Comparison of ENCODE assay signal across 23 cellular contexts in the genomic region with DNA sequence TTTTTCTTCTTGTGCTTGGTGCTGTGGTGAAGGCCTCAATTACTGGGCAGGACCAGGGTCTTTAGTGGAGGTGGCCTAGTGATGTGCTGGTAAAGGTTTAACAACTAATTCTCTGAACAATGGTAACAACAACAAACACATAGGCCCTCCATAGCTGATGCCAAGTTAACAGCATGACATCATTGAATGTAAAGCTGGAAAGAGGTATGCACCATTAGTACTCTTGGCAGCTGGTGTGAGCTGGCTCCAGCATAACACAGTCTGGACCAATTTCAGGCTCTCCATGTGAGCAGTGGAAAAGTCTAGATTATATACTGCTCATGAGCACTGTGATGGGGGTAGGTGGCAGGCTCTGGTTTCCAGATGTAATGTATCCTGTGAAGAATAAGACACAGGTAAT.
A peak's percentile ranks its signal among the peaks of the same experiment; 100 is the strongest.
DNase-seq lines count a peak whose midpoint lies in the region; ATAC-seq and TF ChIP-seq lines count a peak whose summit lies in the region.
"Had no signal": no experiment of that assay in that cellular context is flagged by ENCODE, and none has a peak within 500 bp of the region (broad histone marks: within the 10 kb centered on the region; RNA-seq: fewer than 3 reads in every experiment).

No MANE protein-coding gene starts in this region.

- H3K9me3 ChIP-seq in upper lobe of left lung = no peaks in the 10 kb centered on the region
- H3K9me3 ChIP-seq: mucosa of descending colon, prostate gland, stomach, upper lobe of right lung had no signal

- no peak overlapping the region for H3K27ac ChIP-seq in upper lobe of left lung
- H3K27ac ChIP-seq: prostate gland, RWPE1, stomach, upper lobe of right lung had no signal

- no peak overlapping the region for H3K4me3 Mint-ChIP-seq in activated naive CD8-positive, alpha-beta T cell treated with anti-CD3 and anti-CD28 coated beads, Interleukin-2, amount 50 U/mL, for 24 hours
- H3K4me3 Mint-ChIP-seq: activated naive CD4-positive, alpha-beta T cell treated with anti-CD3 and anti-CD28 coated beads, Interleukin-2, amount 50 U/mL, for 24 hours; brain; IgD-negative memory B cell had no signal

- no peaks in the 10 kb centered on the region for H3K9me3 Mint-ChIP-seq in activated naive CD8-positive, alpha-beta T cell treated with anti-CD3 and anti-CD28 coated beads, Interleukin-2, amount 50 U/mL, for 24 hours
- H3K9me3 Mint-ChIP-seq: activated naive CD4-positive, alpha-beta T cell treated with anti-CD3 and anti-CD28 coated beads, Interleukin-2, amount 50 U/mL, for 24 hours had no signal

- TF ChIP-seq CTCF in upper lobe of left lung (IDR thresholded peaks at IDR 0.05) = no peak

- TF ChIP-seq EP300 in Ishikawa (IDR thresholded peaks at IDR 0.05; ENCODE audit: borderline replicate concordance) (no peak), upper lobe of left lung (IDR thresholded peaks at IDR 0.05) (no peak)

- no peak for ATAC-seq in activated naive CD8-positive, alpha-beta T cell treated with anti-CD3 and anti-CD28 coated beads, Interleukin-2, amount 50 U/mL, for 24 hours
- ATAC-seq in GM21528 (IDR thresholded peaks at IDR 0.05; ENCODE audit: low FRiP score, unreplicated experiment) = no peak
- no peak for ATAC-seq in upper lobe of left lung (ENCODE audit: low FRiP score in 2 of 2)
- ATAC-seq: mucosa of descending colon, upper lobe of right lung had no signal

- H3K36me3 ChIP-seq in upper lobe of left lung = no peaks in the 10 kb centered on the region
- H3K36me3 ChIP-seq: prostate gland, stomach, upper lobe of right lung had no signal

- DNase-seq in NCI-H2107 treated with DMSO at 0.1 percent for 48 hours (lab: John Stamatoyannopoulos, UW; ENCODE audit: unreplicated experiment) = peak; percentile 41
- DNase-seq in NCI-H2107 (lab: John Stamatoyannopoulos, UW) = no peak
- DNase-seq in NCI-H69 (lab: John Stamatoyannopoulos, UW) = peak; percentile 91
- peak; percentile 33 to 61 for DNase-seq in lung microvascular endothelial cell (ENCODE audit: low read depth in 2 of 2)
- DNase-seq in activated naive CD8-positive, alpha-beta T cell treated with anti-CD3 and anti-CD28 coated beads, Interleukin-2, amount 50 U/mL, for 24 hours = no peak
- DNase-seq in upper lobe of left lung = no peak
- DNase-seq: activated CD8-positive, alpha-beta memory T cell treated with anti-CD3 and anti-CD28 coated beads for 24 hours; activated T-cell treated with anti-CD3 and anti-CD28 coated beads, Interleukin-2, amount 50 U/mL, for 48 hours; MM.1S; mucosa of descending colon; NCI-H187 treated with DMSO at 0.1 percent for 48 hours; small intestine; stimulated activated CD4-positive, alpha-beta T cell treated with anti-CD3 and anti-CD28 coated beads, Interleukin-4, amount 100 ng/mL, for 24 hours; stomach; T1000; upper lobe of right lung had no signal

- H3K27me3 Mint-ChIP-seq in activated naive CD8-positive, alpha-beta T cell treated with anti-CD3 and anti-CD28 coated beads, Interleukin-2, amount 50 U/mL, for 24 hours = no peaks in the 10 kb centered on the region
- H3K27me3 Mint-ChIP-seq: activated naive CD4-positive, alpha-beta T cell treated with anti-CD3 and anti-CD28 coated beads, Interleukin-2, amount 50 U/mL, for 24 hours; brain; IgD-negative memory B cell had no signal

- H3K36me3 Mint-ChIP-seq in activated naive CD8-positive, alpha-beta T cell treated with anti-CD3 and anti-CD28 coated beads, Interleukin-2, amount 50 U/mL, for 24 hours (ENCODE audit: low read depth) = no peaks in the 10 kb centered on the region
- H3K36me3 Mint-ChIP-seq: activated naive CD4-positive, alpha-beta T cell treated with anti-CD3 and anti-CD28 coated beads, Interleukin-2, amount 50 U/mL, for 24 hours; brain had no signal

- TF ChIP-seq RAD21 in Ishikawa (IDR thresholded peaks at IDR 0.05; ENCODE audit: low read depth) = no peak

- H3K27ac Mint-ChIP-seq in activated naive CD8-positive, alpha-beta T cell treated with anti-CD3 and anti-CD28 coated beads, Interleukin-2, amount 50 U/mL, for 24 hours = no peak overlapping the region
- H3K27ac Mint-ChIP-seq: activated naive CD4-positive, alpha-beta T cell treated with anti-CD3 and anti-CD28 coated beads, Interleukin-2, amount 50 U/mL, for 24 hours had no signal

- no peak for TF ChIP-seq POLR2A in upper lobe of left lung (IDR thresholded peaks at IDR 0.05)

- H3K4me1 Mint-ChIP-seq in activated naive CD8-positive, alpha-beta T cell treated with anti-CD3 and anti-CD28 coated beads, Interleukin-2, amount 50 U/mL, for 24 hours = peaks cover 4% of the 10 kb centered on the region
- H3K4me1 Mint-ChIP-seq: activated naive CD4-positive, alpha-beta T cell treated with anti-CD3 and anti-CD28 coated beads, Interleukin-2, amount 50 U/mL, for 24 hours had no signal

- H3K4me1 ChIP-seq in upper lobe of left lung = no peaks in the 10 kb centered on the region
- H3K4me1 ChIP-seq: prostate gland, stomach, upper lobe of right lung had no signal

- H3K27me3 ChIP-seq in upper lobe of left lung = no peaks in the 10 kb centered on the region
- H3K27me3 ChIP-seq: stomach, upper lobe of right lung had no signal

- H3K4me3 ChIP-seq in upper lobe of left lung = no peak overlapping the region
- H3K4me3 ChIP-seq: mucosa of descending colon, prostate gland, stomach, upper lobe of right lung had no signal

TF ChIP-seq in Ishikawa, 13 proteins besides CTCF, POLR2A, EP300 and RAD21:
- no peak for TF ChIP-seq CREB1 (IDR thresholded peaks at IDR 0.05; ENCODE audit: low read depth)
- TF ChIP-seq NFIC (IDR thresholded peaks at IDR 0.05) = peak; percentile 36; the same call in 1 of the 2 replicates
- TF ChIP-seq, protein P1, sequence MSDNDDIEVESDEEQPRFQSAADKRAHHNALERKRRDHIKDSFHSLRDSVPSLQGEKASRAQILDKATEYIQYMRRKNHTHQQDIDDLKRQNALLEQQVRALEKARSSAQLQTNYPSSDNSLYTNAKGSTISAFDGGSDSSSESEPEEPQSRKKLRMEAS (IDR thresholded peaks at IDR 0.05) = no peak
- TF ChIP-seq TAF1 (IDR thresholded peaks at IDR 0.05; ENCODE audit: low read depth) = no peak

Comparison
In these comparisons a context has a peak if more than half of its experiments do, and no peak if none do; other contexts are left out.
1. DNase-seq: peak in NCI-H2107 treated with DMSO at 0.1 percent for 48 hours (single experiment), NCI-H69 (single experiment) and lung microvascular endothelial cell (2 of 2); none in NCI-H2107 (single experiment), activated naive CD8-positive, alpha-beta T cell treated with anti-CD3 and anti-CD28 coated beads, Interleukin-2, amount 50 U/mL, for 24 hours (single experiment) and upper lobe of left lung (0 of 2).